Comparison of ENCODE assay signal across 11 cellular contexts in the genomic region with DNA sequence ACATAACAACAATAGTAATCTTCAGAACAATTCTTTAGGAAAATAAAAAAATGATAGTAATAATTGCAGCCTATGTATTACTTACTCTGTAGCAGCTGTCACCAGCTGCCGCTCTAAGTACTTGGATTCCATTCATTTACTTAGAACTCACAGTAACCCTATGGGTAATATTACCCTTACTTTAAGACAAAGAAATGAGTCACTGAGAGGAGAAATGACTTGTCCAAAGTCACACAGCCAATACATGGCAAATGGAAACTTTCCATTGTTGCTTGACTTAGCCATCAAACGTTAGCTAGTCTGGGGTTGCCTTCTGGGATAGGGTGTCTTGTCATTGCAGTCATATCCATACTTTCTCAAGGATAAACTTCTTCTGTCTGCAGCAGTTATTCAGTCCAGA. TPM values are rescaled to one million over a fixed set of nuclear protein-coding genes. Genes with fewer than 3 reads are reported as not detected.
DNase-seq lines count a peak whose midpoint lies in the region; ATAC-seq and TF ChIP-seq lines count a peak whose summit lies in the region.
"Had no signal": no experiment of that assay in that cellular context is flagged by ENCODE, and none has a peak within 500 bp of the region (broad histone marks: within the 10 kb centered on the region; RNA-seq: fewer than 3 reads in every experiment).

No MANE protein-coding gene starts in this region.

- H3K9me3 ChIP-seq in skeletal muscle satellite cell (replicated peaks; ENCODE audit: low read length) = no peaks in the 10 kb centered on the region
- H3K9me3 ChIP-seq: ovary, thyroid gland had no signal

- peak overlapping the region; percentile 90 for H3K27ac Mint-ChIP-seq in activated CD8-positive, alpha-beta T cell treated with anti-CD3 and anti-CD28 coated beads for 36 hours
- H3K27ac Mint-ChIP-seq in activated CD8-positive, alpha-beta T cell treated with anti-CD3 and anti-CD28 coated beads, Interleukin-2, amount 10 ng/mL, durations not matched to agents 7 days and 5 days = no peak overlapping the region

- intact Hi-C loops in activated CD8-positive, alpha-beta T cell treated with anti-CD3 and anti-CD28 coated beads for 36 hours (cut with micrococcal nuclease) = loop anchor here (2.0 to 10.0 kb wide), 5 partner anchors 17 to 215 kb away; partner anchors contain the start of gene CREM

- H3K27me3 Mint-ChIP-seq in activated CD8-positive, alpha-beta T cell treated with anti-CD3 and anti-CD28 coated beads for 36 hours = no peaks in the 10 kb centered on the region
- H3K27me3 Mint-ChIP-seq in activated CD8-positive, alpha-beta T cell treated with anti-CD3 and anti-CD28 coated beads, Interleukin-2, amount 10 ng/mL, durations not matched to agents 7 days and 5 days (ENCODE audit: low read depth) = no peaks in the 10 kb centered on the region

- no peaks in the 10 kb centered on the region for H3K9me3 Mint-ChIP-seq in activated CD8-positive, alpha-beta T cell treated with anti-CD3 and anti-CD28 coated beads for 36 hours
- no peaks in the 10 kb centered on the region for H3K9me3 Mint-ChIP-seq in activated CD8-positive, alpha-beta T cell treated with anti-CD3 and anti-CD28 coated beads, Interleukin-2, amount 10 ng/mL, durations not matched to agents 7 days and 5 days (ENCODE audit: insufficient read depth)

- peaks cover 59% of the 10 kb centered on the region for H3K4me1 Mint-ChIP-seq in activated CD8-positive, alpha-beta T cell treated with anti-CD3 and anti-CD28 coated beads for 36 hours (ENCODE audit: low read depth)
- peaks cover 66% of the 10 kb centered on the region for H3K4me1 Mint-ChIP-seq in activated CD8-positive, alpha-beta T cell treated with anti-CD3 and anti-CD28 coated beads, Interleukin-2, amount 10 ng/mL, durations not matched to agents 7 days and 5 days (ENCODE audit: low read depth)

- no peaks in the 10 kb centered on the region for H3K36me3 ChIP-seq in skeletal muscle satellite cell (ENCODE audit: insufficient read depth, low read length)
- H3K36me3 ChIP-seq in H7 (replicated peaks; ENCODE audit: control insufficient read depth, insufficient read depth, low read length) = no peaks in the 10 kb centered on the region
- H3K36me3 ChIP-seq: ovary, thyroid gland had no signal

- CTCF ChIA-PET in activated CD8-positive, alpha-beta T cell treated with anti-CD3 and anti-CD28 coated beads for 36 hours (lab: Charles Lee) = interaction anchor here (0.7 to 1.1 kb wide), 2 partner anchors 25 to 144 kb away, joined by 3 read pairs; no protein-coding TSS in a partner anchor
- CTCF ChIA-PET in activated CD8-positive, alpha-beta T cell treated with anti-CD3 and anti-CD28 coated beads, Interleukin-2, amount 10 ng/mL, durations not matched to agents 7 days and 5 days (lab: Charles Lee) = interaction anchor here (1.4 kb wide), 1 partner anchor 13 kb away, joined by 3 read pairs; no protein-coding TSS in a partner anchor

- H3K4me3 ChIP-seq in skeletal muscle satellite cell (ENCODE audit: low read length) (no peak overlapping the region), H7 (ENCODE audit: insufficient read depth, low read depth, low read length) (no peak overlapping the region)
- H3K4me3 ChIP-seq: ovary, thyroid gland had no signal

- peak; percentile 38 for DNase-seq in activated CD8-positive, alpha-beta T cell treated with anti-CD3 and anti-CD28 coated beads for 36 hours
- no peak for DNase-seq in activated CD8-positive, alpha-beta T cell treated with anti-CD3 and anti-CD28 coated beads, Interleukin-2, amount 10 ng/mL, durations not matched to agents 7 days and 5 days
- DNase-seq in NCI-H69 (lab: John Stamatoyannopoulos, UW) = peak; percentile 27
- DNase-seq in NCI-H187 (lab: John Stamatoyannopoulos, UW) = no peak
- no peak for DNase-seq in islet precursor cell
- DNase-seq in H7 = no peak
- DNase-seq: erythroblast, ovary, thyroid gland had no signal

- peak overlapping the region; percentile 87 for H3K4me2 ChIP-seq in skeletal muscle satellite cell (ENCODE audit: low read length)

- ATAC-seq in activated CD8-positive, alpha-beta T cell treated with anti-CD3 and anti-CD28 coated beads for 36 hours = peak; percentile 52
- ATAC-seq in activated CD8-positive, alpha-beta T cell treated with anti-CD3 and anti-CD28 coated beads, Interleukin-2, amount 10 ng/mL, durations not matched to agents 7 days and 5 days = no peak
- peak; percentile 41 for ATAC-seq in HG02642 (IDR thresholded peaks at IDR 0.05; ENCODE audit: poor library complexity, unreplicated experiment)

- H3K9ac ChIP-seq in skeletal muscle satellite cell (ENCODE audit: low read depth, low read length) = no peak overlapping the region

- POLR2A ChIA-PET in activated CD8-positive, alpha-beta T cell treated with anti-CD3 and anti-CD28 coated beads for 36 hours (lab: Charles Lee) = interaction anchor here (0.6 to 2.0 kb wide), 6 partner anchors 10 to 214 kb away, joined by 3 to 6 read pairs (median 4); partner anchors contain the start of gene CREM
- POLR2A ChIA-PET in activated CD8-positive, alpha-beta T cell treated with anti-CD3 and anti-CD28 coated beads, Interleukin-2, amount 10 ng/mL, durations not matched to agents 7 days and 5 days (lab: Charles Lee) = no interaction called here

- H3K36me3 Mint-ChIP-seq in activated CD8-positive, alpha-beta T cell treated with anti-CD3 and anti-CD28 coated beads for 36 hours (ENCODE audit: low read depth) = peaks cover 12% of the 10 kb centered on the region
- H3K36me3 Mint-ChIP-seq in activated CD8-positive, alpha-beta T cell treated with anti-CD3 and anti-CD28 coated beads, Interleukin-2, amount 10 ng/mL, durations not matched to agents 7 days and 5 days (ENCODE audit: low read depth) = peaks cover 19% of the 10 kb centered on the region

- H3K27me3 ChIP-seq in skeletal muscle satellite cell (ENCODE audit: control insufficient read depth, insufficient read depth, low read length) (no peaks in the 10 kb centered on the region), H7 (ENCODE audit: control insufficient read depth, insufficient read depth, low read length) (no peaks in the 10 kb centered on the region; the same call in 1 of the 2 replicates)
- H3K27me3 ChIP-seq: ovary, thyroid gland had no signal

- no peak for TF ChIP-seq CTCF in activated CD8-positive, alpha-beta T cell treated with anti-CD3 and anti-CD28 coated beads for 36 hours (IDR thresholded peaks at IDR 0.05)

- H3K4me1 ChIP-seq in skeletal muscle satellite cell (ENCODE audit: control insufficient read depth, insufficient read depth, low read length) = peaks cover 27% of the 10 kb centered on the region

- H3K4me3 Mint-ChIP-seq in activated CD8-positive, alpha-beta T cell treated with anti-CD3 and anti-CD28 coated beads for 36 hours = peak overlapping the region; percentile 52
- no peak overlapping the region for H3K4me3 Mint-ChIP-seq in activated CD8-positive, alpha-beta T cell treated with anti-CD3 and anti-CD28 coated beads, Interleukin-2, amount 10 ng/mL, durations not matched to agents 7 days and 5 days

RNA-seq across cellular contexts. Expression of gene CCNY, which starts 3.6 kb away (rescaled TPM):
- total RNA-seq in activated CD8-positive, alpha-beta T cell treated with anti-CD3 and anti-CD28 coated beads for 36 hours = 10 to 100 TPM; 42.2 to 48.8 TPM
- 10 to 100 TPM; 55.6 to 64.1 TPM for total RNA-seq in activated CD8-positive, alpha-beta T cell treated with anti-CD3 and anti-CD28 coated beads, Interleukin-2, amount 10 ng/mL, durations not matched to agents 7 days and 5 days
- 33.0 and 45.7 TPM in 2 replicates for total RNA-seq in skeletal muscle satellite cell (2012; rRNA removed)
- 33.7 and 49.7 TPM in 2 replicates for total RNA-seq in H7 (2014; rRNA removed; shearing (Covaris generic))

Comparison
In these comparisons a context has a peak if more than half of its experiments do, and no peak if none do; other contexts are left out.
1. DNase-seq: peak in activated CD8-positive, alpha-beta T cell treated with anti-CD3 and anti-CD28 coated beads for 36 hours (single experiment) and NCI-H69 (single experiment); none in activated CD8-positive, alpha-beta T cell treated with anti-CD3 and anti-CD28 coated beads, Interleukin-2, amount 10 ng/mL, durations not matched to agents 7 days and 5 days (single experiment), NCI-H187 (0 of 2), islet precursor cell (single experiment) and H7 (single experiment).